8 cellular contexts compared by ENCODE assay signal in the genomic region with DNA sequence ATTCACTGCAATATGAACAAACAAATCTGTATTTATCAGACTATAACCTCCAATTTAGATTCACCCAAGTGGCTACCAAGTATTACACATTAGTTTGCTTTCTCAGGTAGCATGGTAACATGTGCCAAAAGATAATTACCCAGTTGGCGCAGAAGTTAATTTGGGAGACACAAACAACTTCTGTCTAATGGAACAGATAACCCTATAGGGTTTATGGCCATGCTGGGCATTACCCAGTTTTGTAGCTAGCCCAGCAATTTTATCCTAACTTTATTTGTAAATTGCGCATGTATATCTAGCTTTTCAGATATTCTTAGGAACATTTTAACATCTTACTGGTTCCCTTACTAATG. TPM values are rescaled to one million over a fixed set of nuclear protein-coding genes. Genes with fewer than 3 reads are reported as not detected.
DNase-seq lines count a peak whose midpoint lies in the region; ATAC-seq, FAIRE-seq and TF ChIP-seq lines count a peak whose summit lies in the region.

No MANE protein-coding gene starts in this region.

- peak in 3 of 5 donors; percentile 4 to 11 (median 7) for DNase-seq in CD4-positive, alpha-beta memory T cell
- no peak for DNase-seq in OCI-LY7 (ENCODE audit: low spot score)
- peak; percentile 22 for DNase-seq in endothelial cell of umbilical vein (ENCODE audit: low read depth, low spot score)
- DNase-seq in neuronal stem cell (ENCODE audit: low spot score): no peak
- no peak for DNase-seq in HuH-7.5 (ENCODE audit: low spot score)
- DNase-seq in NCI-H187 treated with DMSO at 0.1 percent for 48 hours (lab: John Stamatoyannopoulos, UW): no peak
- no peak for DNase-seq in NCI-H446 (lab: John Stamatoyannopoulos, UW)

- H3K4me3 Mint-ChIP-seq in CD4-positive, alpha-beta memory T cell: peak overlapping the region; percentile 91 to 98 (median 96)

- peaks cover 34% of the 10 kb centered on the region for H3K4me1 ChIP-seq in CD4-positive, alpha-beta memory T cell (ENCODE audit: insufficient read depth, low read length)
- H3K4me1 ChIP-seq in OCI-LY7 (ENCODE audit: insufficient read depth, low read length, poor library complexity, severe bottlenecking): peaks cover 27% of the 10 kb centered on the region
- peaks cover 21% of the 10 kb centered on the region for H3K4me1 ChIP-seq in endothelial cell of umbilical vein (ENCODE audit: control insufficient read depth, extremely low read depth, insufficient read depth, low read length)
- H3K4me1 ChIP-seq in neuronal stem cell (ENCODE audit: control insufficient read depth in 2 of 2, insufficient read depth in 1 of 2, low read depth in 1 of 2, low read length in 2 of 2): peaks cover 2% of the 10 kb centered on the region in 2 donors

- no peak overlapping the region for H3K23ac ChIP-seq in neuronal stem cell (ENCODE audit: low read depth, low read length, poor library complexity)

- H3K9me3 ChIP-seq in CD4-positive, alpha-beta memory T cell (ENCODE audit: control insufficient read depth in 1 of 2, low read length in 2 of 2): no peaks in the 10 kb centered on the region
- H3K9me3 ChIP-seq in OCI-LY7 (ENCODE audit: low read length) (no peaks in the 10 kb centered on the region), endothelial cell of umbilical vein (replicated peaks; ENCODE audit: control insufficient read depth, insufficient read depth, low read length) (no peaks in the 10 kb centered on the region), neuronal stem cell (replicated peaks in 1 of 2; ENCODE audit: control insufficient read depth in 2 of 2, insufficient read depth in 1 of 2, low read depth in 1 of 2, low read length in 2 of 2) (no peaks in the 10 kb centered on the region)

- WGBS in neuronal stem cell (ENCODE audit: extremely low coverage in 2 of 2, insufficient read length in 2 of 2, insufficient replicate concordance in 1 of 2), 2 donors: no CpG with 5 or more reads among the region's 2 CpGs

- no peaks in the 10 kb centered on the region for H3K9me2 ChIP-seq in OCI-LY7 (ENCODE audit: insufficient read depth, low read length)

- H3K9me1 ChIP-seq in endothelial cell of umbilical vein (replicated peaks; ENCODE audit: control insufficient read depth, extremely low read depth, insufficient read depth, low read length): no peaks in the 10 kb centered on the region

- H4K20me1 ChIP-seq in OCI-LY7 (ENCODE audit: insufficient read depth, low read length): peaks cover 14% of the 10 kb centered on the region
- no peaks in the 10 kb centered on the region for H4K20me1 ChIP-seq in endothelial cell of umbilical vein (replicated peaks; ENCODE audit: control insufficient read depth, extremely low read depth, insufficient read depth, low read length)

- H3K79me1 ChIP-seq in neuronal stem cell (ENCODE audit: low read depth, low read length): no peaks in the 10 kb centered on the region

- H3K4me1 Mint-ChIP-seq in CD4-positive, alpha-beta memory T cell: peaks cover 12 to 36% (median 24%) of the 10 kb centered on the region in 4 donors

- H3K14ac ChIP-seq in neuronal stem cell (ENCODE audit: low read length): no peak overlapping the region

- H3K36me3 ChIP-seq in CD4-positive, alpha-beta memory T cell (ENCODE audit: insufficient read depth, low read length): peaks cover 28% of the 10 kb centered on the region
- H3K36me3 ChIP-seq in OCI-LY7 (ENCODE audit: insufficient read depth, low read length) (peaks cover 55% of the 10 kb centered on the region), endothelial cell of umbilical vein (ENCODE audit: control insufficient read depth in 2 of 2, extremely low read depth in 1 of 2, insufficient read depth in 2 of 2, low read length in 2 of 2) (peaks cover 13 to 14% of the 10 kb centered on the region in 2 experiments), neuronal stem cell (replicated peaks in 1 of 2; ENCODE audit: control insufficient read depth in 2 of 2, insufficient read depth in 2 of 2, low read length in 2 of 2) (peaks cover 4 to 45% of the 10 kb centered on the region in 2 donors)

- dilution Hi-C loops in endothelial cell of umbilical vein (cut with MboI; ENCODE audit: extremely low pct_ligation_motif_present, low sequenced_read_pairs): no loop called here

- H3K27ac ChIP-seq in CD4-positive, alpha-beta memory T cell (ENCODE audit: low read depth, low read length): peak overlapping the region; percentile 82
- H3K27ac ChIP-seq in OCI-LY7 (ENCODE audit: low read depth, low read length, poor library complexity, severe bottlenecking) (peak overlapping the region; percentile 90), endothelial cell of umbilical vein (ENCODE audit: insufficient read depth, low read depth, low read length) (peak overlapping the region; percentile 87), neuronal stem cell (replicated peaks; ENCODE audit: low read length) (no peak overlapping the region)

- BruUV-seq in OCI-LY7 (replicated peaks; lab: Mats Ljungman, UMichigan): no TSS peak
- no TSS peak for BruUV-seq in endothelial cell of umbilical vein (replicated peaks; lab: Mats Ljungman, UMichigan)

- no peak overlapping the region for H2BK12ac ChIP-seq in neuronal stem cell (ENCODE audit: low read length)

- no peak for FAIRE-seq in endothelial cell of umbilical vein (lab: Jason Lieb, UNC)

- H2AFZ ChIP-seq in OCI-LY7 (ENCODE audit: low read length) (no peak overlapping the region), endothelial cell of umbilical vein (ENCODE audit: low read depth, low read length) (no peak overlapping the region), neuronal stem cell (ENCODE audit: low read length) (peak overlapping the region; percentile 90)

- H3K18ac ChIP-seq in neuronal stem cell (ENCODE audit: low read length): no peak overlapping the region

- peaks cover 41% of the 10 kb centered on the region for H3K79me2 ChIP-seq in OCI-LY7 (ENCODE audit: insufficient read depth, low read depth, low read length)
- peaks cover 28% of the 10 kb centered on the region for H3K79me2 ChIP-seq in endothelial cell of umbilical vein (ENCODE audit: control insufficient read depth, insufficient read depth, low read length)

- no peak overlapping the region for H2BK120ac ChIP-seq in neuronal stem cell (ENCODE audit: low read depth, low read length)

- peak overlapping the region; percentile 92 to 99 (median 98) for H3K27ac Mint-ChIP-seq in CD4-positive, alpha-beta memory T cell

- no peak overlapping the region for H2BK15ac ChIP-seq in neuronal stem cell (ENCODE audit: low read length)

- peaks cover 25 to 33% of the 10 kb centered on the region in 2 donors for H3K36me3 Mint-ChIP-seq in CD4-positive, alpha-beta memory T cell

- H3K4me2 ChIP-seq in OCI-LY7 (ENCODE audit: low read length) (peak overlapping the region; percentile 73), endothelial cell of umbilical vein (ENCODE audit: insufficient read depth, low read length) (peak overlapping the region; percentile 94), neuronal stem cell (ENCODE audit: insufficient read depth, low read length, poor library complexity, severe bottlenecking) (peak overlapping the region; percentile 46)

- TF ChIP-seq CTCF in OCI-LY7 (conservative IDR thresholded peaks at IDR 0.05; ENCODE audit: low read length) (no peak), endothelial cell of umbilical vein (IDR thresholded peaks at IDR 0.05; ENCODE audit: extremely low read depth in 1 of 2, insufficient read depth in 1 of 2, low read depth in 1 of 2, low read length in 2 of 2) (no peak)

- no peak overlapping the region for H2BK5ac ChIP-seq in neuronal stem cell (ENCODE audit: low read length)

- POLR2A ChIA-PET in CD4-positive, alpha-beta memory T cell (lab: Charles Lee; ENCODE audit: partially characterized antibody): interaction anchor here (1.1 to 4.0 kb wide), 10 partner anchors 16 to 1726 kb away, joined by 3 to 60 read pairs (median 7); a partner anchor contains a TSS
- POLR2A ChIA-PET in OCI-LY7 (lab: Charles Lee) (interaction anchor here (1.0 to 2.4 kb wide), 14 partner anchors 10 to 1654 kb away, joined by 3 to 12 read pairs (median 4); a partner anchor contains a TSS), endothelial cell of umbilical vein (lab: Charles Lee) (interaction anchor here (1.5 kb wide), 1 partner anchor 39 kb away, joined by 7 read pairs; a partner anchor contains a TSS)

- H3K9ac ChIP-seq in endothelial cell of umbilical vein (replicated peaks; ENCODE audit: extremely low read depth, insufficient read depth, low read length): peak overlapping the region; percentile 98
- no peak overlapping the region for H3K9ac ChIP-seq in neuronal stem cell (ENCODE audit: low read depth, low read length, poor library complexity)

- H3K9me3 Mint-ChIP-seq in CD4-positive, alpha-beta memory T cell: peaks cover 0 to 2% (median 0%) of the 10 kb centered on the region in 8 donors

- H3K4me3 ChIP-seq in CD4-positive, alpha-beta memory T cell (ENCODE audit: low read length in 2 of 2): peak overlapping the region; percentile 76 to 92
- H3K4me3 ChIP-seq in OCI-LY7 (ENCODE audit: low read depth, low read length, poor library complexity, severe bottlenecking) (peak overlapping the region; percentile 97), endothelial cell of umbilical vein (replicated peaks in 1 of 3; ENCODE audit: insufficient read depth in 1 of 3, low read depth in 1 of 3, low read length in 3 of 3) (peak overlapping the region; percentile 79 to 94 (median 84)), neuronal stem cell (ENCODE audit: low read length in 2 of 2) (peak overlapping the region; percentile 71 to 85)

- no peak overlapping the region for H2AK5ac ChIP-seq in neuronal stem cell (ENCODE audit: low read depth, low read length)

- intact Hi-C loops in CD4-positive, alpha-beta memory T cell (cut with micrococcal nuclease): no loop called here
- intact Hi-C loops in OCI-LY7 (cut with micrococcal nuclease; ENCODE audit: unreplicated experiment): loop anchor here (5.0 kb wide), 2 partner anchors 237 to 512 kb away; a partner anchor contains a TSS
- intact Hi-C loops in endothelial cell of umbilical vein (cut with micrococcal nuclease): loop anchor here (5.0 kb wide), 1 partner anchor 457 kb away; no protein-coding TSS in a partner anchor

- no peak overlapping the region for H4K91ac ChIP-seq in neuronal stem cell (ENCODE audit: low read depth, low read length, poor library complexity)

- no peak for TF ChIP-seq POLR2A in endothelial cell of umbilical vein (IDR thresholded peaks at IDR 0.05; ENCODE audit: low read depth, low read length)

- H4K8ac ChIP-seq in neuronal stem cell (ENCODE audit: low read depth, low read length): no peak overlapping the region

- H3K27me3 Mint-ChIP-seq in CD4-positive, alpha-beta memory T cell: no peaks in the 10 kb centered on the region

- H3K4ac ChIP-seq in neuronal stem cell (ENCODE audit: low read length): no peak overlapping the region

- CTCF ChIA-PET in CD4-positive, alpha-beta memory T cell (lab: Charles Lee; ENCODE audit: partially characterized antibody): interaction anchor here (1.1 to 4.0 kb wide), 4 partner anchors 39 to 901 kb away, joined by 3 to 14 read pairs (median 6); a partner anchor contains a TSS
- CTCF ChIA-PET in OCI-LY7 (lab: Charles Lee; ENCODE audit: unreplicated experiment): no interaction called here
- CTCF ChIA-PET in endothelial cell of umbilical vein (lab: Charles Lee): interaction anchor here (1.6 to 2.1 kb wide), 2 partner anchors 92 to 456 kb away, joined by 3 to 8 read pairs; no protein-coding TSS in a partner anchor

- no peak for ATAC-seq in GM19397 (IDR thresholded peaks at IDR 0.05; ENCODE audit: unreplicated experiment)

- H3K27me3 ChIP-seq in CD4-positive, alpha-beta memory T cell (ENCODE audit: insufficient read depth, low read length): no peaks in the 10 kb centered on the region
- H3K27me3 ChIP-seq in endothelial cell of umbilical vein (ENCODE audit: control insufficient read depth in 2 of 2, insufficient read depth in 2 of 2, low read length in 2 of 2): no peaks in the 10 kb centered on the region
- no peaks in the 10 kb centered on the region for H3K27me3 ChIP-seq in neuronal stem cell (ENCODE audit: control insufficient read depth in 3 of 3, insufficient read depth in 3 of 3, low read depth in 1 of 3, low read length in 3 of 3)

RNA-seq across cellular contexts. Expression of a gene that starts 0.8 kb away (rescaled TPM):
- 10 to 100 TPM; 31.9 to 32.3 TPM for total RNA-seq in CD4-positive, alpha-beta memory T cell
- 10 to 100 TPM; 27.2 to 43.1 TPM for polyA plus RNA-seq in CD4-positive, alpha-beta memory T cell
- total RNA-seq in OCI-LY7 (2014; rRNA removed; shearing (Covaris generic)): 32.9 and 51.7 TPM in 2 replicates
- total RNA-seq in OCI-LY7 (2022) (49.3 and 58.9 TPM in 2 replicates), endothelial cell of umbilical vein (159 and 176 TPM in 2 replicates)
- 26.3 and 65.0 TPM in 2 replicates for polyA plus RNA-seq in endothelial cell of umbilical vein
- 125 and 170 TPM in 2 replicates for polyA plus RNA-seq in endothelial cell of umbilical vein (2011; cell fraction: cytosol; rRNA removed)
- polyA plus RNA-seq in endothelial cell of umbilical vein (2011; cell fraction: nucleus; rRNA removed): 31.9 and 74.8 TPM in 2 replicates
- 443 and 489 TPM in 2 replicates for polyA plus RNA-seq in endothelial cell of umbilical vein (2012)
- polyA minus RNA-seq in endothelial cell of umbilical vein: 3.2 and 4.2 TPM in 2 replicates
- 8.1 TPM for polyA minus RNA-seq in endothelial cell of umbilical vein (2011; cell fraction: cytosol; rRNA and poly(A)+ RNA removed)
- 11.7 and 20.3 TPM in 2 replicates for polyA minus RNA-seq in endothelial cell of umbilical vein (2011; cell fraction: nucleus; rRNA and poly(A)+ RNA removed)
- polyA plus RNA-seq in neuronal stem cell (2013, experiment 1 of 2): 167 TPM
- 165 TPM for polyA plus RNA-seq in neuronal stem cell (2013, experiment 2 of 2)

RNA-seq across cellular contexts. Expression of a gene that starts 39.2 kb away (rescaled TPM):
- 10 to 100 TPM; 11.4 to 12.2 TPM for total RNA-seq in CD4-positive, alpha-beta memory T cell
- 10 to 100 TPM; 14.0 to 26.3 TPM for polyA plus RNA-seq in CD4-positive, alpha-beta memory T cell
- total RNA-seq in OCI-LY7 (2014; rRNA removed; shearing (Covaris generic)): 3.1 and 9.8 TPM in 2 replicates
- total RNA-seq in OCI-LY7 (2022) (21.9 and 22.9 TPM in 2 replicates), endothelial cell of umbilical vein (10.9 and 12.3 TPM in 2 replicates)
- polyA plus RNA-seq in endothelial cell of umbilical vein: 1.8 and 3.7 TPM in 2 replicates
- 3.3 and 4.9 TPM in 2 replicates for polyA plus RNA-seq in endothelial cell of umbilical vein (2011; cell fraction: cytosol; rRNA removed)
- 1.1 and 2.0 TPM in 2 replicates for polyA plus RNA-seq in endothelial cell of umbilical vein (2011; cell fraction: nucleus; rRNA removed)
- polyA plus RNA-seq in endothelial cell of umbilical vein (2012): 7.6 and 13.2 TPM in 2 replicates
- 2.5 and 3.8 TPM in 2 replicates for polyA minus RNA-seq in endothelial cell of umbilical vein
- polyA minus RNA-seq in endothelial cell of umbilical vein (2011; cell fraction: cytosol; rRNA and poly(A)+ RNA removed): 4.3 TPM
- 1.3 and 2.4 TPM in 2 replicates for polyA minus RNA-seq in endothelial cell of umbilical vein (2011; cell fraction: nucleus; rRNA and poly(A)+ RNA removed)
- 3.1 TPM for polyA plus RNA-seq in neuronal stem cell (2013, experiment 1 of 2)
- 3.1 TPM for polyA plus RNA-seq in neuronal stem cell (2013, experiment 2 of 2)

Comparison
In these comparisons a context has a peak if more than half of its experiments do, and no peak if none do; other contexts are left out.
1. DNase-seq: peak in CD4-positive, alpha-beta memory T cell (3 of 5) and endothelial cell of umbilical vein (single experiment); none in OCI-LY7 (single experiment), neuronal stem cell (single experiment), HuH-7.5 (single experiment), NCI-H187 treated with DMSO at 0.1 percent for 48 hours (single experiment) and NCI-H446 (0 of 2).
2. Peak in every context shown above with its lines, with median percentiles within 50 percentile points of each other: H3K4me3 ChIP-seq and H3K4me2 ChIP-seq.